In genomic region chr7:92671502-92672169, GRCh38 we compare ENCODE assay signal across 26 cellular contexts.
DNase-seq lines count a peak whose midpoint lies in the region; ATAC-seq and TF ChIP-seq lines count a peak whose summit lies in the region.
"Had no signal": no experiment of that assay in that cellular context is flagged by ENCODE, and none has a peak within 500 bp of the region (broad histone marks: within the 10 kb centered on the region; RNA-seq: fewer than 3 reads in every experiment).

No MANE protein-coding gene starts in this region.

- TF ChIP-seq CTCF in mucosa of descending colon (IDR thresholded peaks at IDR 0.05) (no peak), ascending aorta (IDR thresholded peaks at IDR 0.05) (no peak)

- H3K36me3 Mint-ChIP-seq in activated CD8-positive, alpha-beta memory T cell treated with anti-CD3 and anti-CD28 coated beads, Interleukin-2, amount 10 ng/mL, durations not matched to agents 7 days and 5 days: peaks cover 66% of the 10 kb centered on the region
- peaks cover 71% of the 10 kb centered on the region for H3K36me3 Mint-ChIP-seq in activated CD4-positive, alpha-beta memory T cell treated with anti-CD3 and anti-CD28 coated beads, Interleukin-2, amount 10 ng/mL, durations not matched to agents 7 days and 5 days (ENCODE audit: low read depth)

- intact Hi-C loops in mucosa of descending colon (cut with DNase I, micrococcal nuclease): no loop called here
- intact Hi-C loops in ascending aorta (cut with DNase I): no loop called here

- H3K27ac ChIP-seq in epithelial cell of prostate: peak overlapping the region; percentile 61
- no peak overlapping the region for H3K27ac ChIP-seq in ascending aorta
- H3K27ac ChIP-seq: BLaER1, heart left ventricle, vagina, VCaP had no signal

- H3K27ac Mint-ChIP-seq in activated CD8-positive, alpha-beta memory T cell treated with anti-CD3 and anti-CD28 coated beads, Interleukin-2, amount 10 ng/mL, durations not matched to agents 7 days and 5 days: peak overlapping the region; percentile 82
- peak overlapping the region; percentile 70 for H3K27ac Mint-ChIP-seq in activated CD4-positive, alpha-beta memory T cell treated with anti-CD3 and anti-CD28 coated beads, Interleukin-2, amount 10 ng/mL, durations not matched to agents 7 days and 5 days

- no peaks in the 10 kb centered on the region for H3K27me3 Mint-ChIP-seq in activated CD8-positive, alpha-beta memory T cell treated with anti-CD3 and anti-CD28 coated beads, Interleukin-2, amount 10 ng/mL, durations not matched to agents 7 days and 5 days
- H3K27me3 Mint-ChIP-seq in activated CD4-positive, alpha-beta memory T cell treated with anti-CD3 and anti-CD28 coated beads, Interleukin-2, amount 10 ng/mL, durations not matched to agents 7 days and 5 days: no peaks in the 10 kb centered on the region
- H3K27me3 Mint-ChIP-seq: central memory CD8-positive, alpha-beta T cell; naive thymus-derived CD4-positive, alpha-beta T cell; T-cell had no signal

- CTCF ChIA-PET in activated CD8-positive, alpha-beta memory T cell treated with anti-CD3 and anti-CD28 coated beads, Interleukin-2, amount 10 ng/mL, durations not matched to agents 7 days and 5 days (lab: Charles Lee): no interaction called here
- CTCF ChIA-PET in activated CD4-positive, alpha-beta memory T cell treated with anti-CD3 and anti-CD28 coated beads, Interleukin-2, amount 10 ng/mL, durations not matched to agents 7 days and 5 days (lab: Charles Lee): no interaction called here

- peaks cover 2% of the 10 kb centered on the region for H3K9me3 Mint-ChIP-seq in activated CD8-positive, alpha-beta memory T cell treated with anti-CD3 and anti-CD28 coated beads, Interleukin-2, amount 10 ng/mL, durations not matched to agents 7 days and 5 days (ENCODE audit: low read depth)
- peaks cover 3% of the 10 kb centered on the region for H3K9me3 Mint-ChIP-seq in activated CD4-positive, alpha-beta memory T cell treated with anti-CD3 and anti-CD28 coated beads, Interleukin-2, amount 10 ng/mL, durations not matched to agents 7 days and 5 days
- H3K9me3 Mint-ChIP-seq: central memory CD8-positive, alpha-beta T cell had no signal

- DNase-seq in activated CD8-positive, alpha-beta memory T cell treated with anti-CD3 and anti-CD28 coated beads, Interleukin-2, amount 10 ng/mL, durations not matched to agents 7 days and 5 days: peak; percentile 54
- DNase-seq in activated CD8-positive, alpha-beta memory T cell treated with anti-CD3 and anti-CD28 coated beads for 24 hours: no peak
- DNase-seq in HT1080 (ENCODE audit: low read depth) (peak; percentile 21), epithelial cell of prostate (ENCODE audit: low read depth, low spot score) (no peak), mucosa of descending colon (no peak), superior temporal gyrus (ENCODE audit: extremely low spot score) (no peak), ascending aorta (ENCODE audit: low spot score in 2 of 2) (no peak)
- no peak for DNase-seq in activated CD4-positive, alpha-beta memory T cell treated with anti-CD3 and anti-CD28 coated beads, Interleukin-2, amount 10 ng/mL, durations not matched to agents 7 days and 5 days
- DNase-seq: activated effector memory CD4-positive, alpha-beta T cell treated with Interleukin-2 at 50 U/mL for 16 hours; aorta; heart left ventricle; Karpas-422; left colon; naive thymus-derived CD4-positive, alpha-beta T cell; NCI-H1092; NCI-H2029; NCI-H345; NCI-H82; right cardiac atrium; SIG-M5; stimulated activated CD4-positive, alpha-beta T cell treated with anti-CD3 and anti-CD28 coated beads, Interleukin-12 subunit alpha, Interleukin-12 subunit beta, amount 100 ng/mL, for 4 hours; T-cell had no signal

- H3K4me3 ChIP-seq in mucosa of descending colon (no peak overlapping the region), ascending aorta (no peak overlapping the region)
- H3K4me3 ChIP-seq: BLaER1, heart left ventricle, vagina had no signal

- H3K9me3 ChIP-seq in mucosa of descending colon (no peaks in the 10 kb centered on the region), ascending aorta (no peaks in the 10 kb centered on the region)
- H3K9me3 ChIP-seq: BLaER1, heart left ventricle, vagina had no signal

- peak overlapping the region; percentile 27 for H3K4me3 Mint-ChIP-seq in activated CD8-positive, alpha-beta memory T cell treated with anti-CD3 and anti-CD28 coated beads, Interleukin-2, amount 10 ng/mL, durations not matched to agents 7 days and 5 days
- H3K4me3 Mint-ChIP-seq in activated CD4-positive, alpha-beta memory T cell treated with anti-CD3 and anti-CD28 coated beads, Interleukin-2, amount 10 ng/mL, durations not matched to agents 7 days and 5 days: peak overlapping the region; percentile 2
- H3K4me3 Mint-ChIP-seq: central memory CD8-positive, alpha-beta T cell; T-cell had no signal

- H3K4me1 ChIP-seq in mucosa of descending colon (ENCODE audit: low read depth) (no peaks in the 10 kb centered on the region), ascending aorta (peaks cover 0 to 5% of the 10 kb centered on the region in 2 donors)

- no peaks in the 10 kb centered on the region for H3K27me3 ChIP-seq in ascending aorta
- H3K27me3 ChIP-seq: BLaER1, heart left ventricle, vagina had no signal

- peaks cover 65% of the 10 kb centered on the region for H3K4me1 Mint-ChIP-seq in activated CD8-positive, alpha-beta memory T cell treated with anti-CD3 and anti-CD28 coated beads, Interleukin-2, amount 10 ng/mL, durations not matched to agents 7 days and 5 days
- peaks cover 61% of the 10 kb centered on the region for H3K4me1 Mint-ChIP-seq in activated CD4-positive, alpha-beta memory T cell treated with anti-CD3 and anti-CD28 coated beads, Interleukin-2, amount 10 ng/mL, durations not matched to agents 7 days and 5 days

- peak; percentile 67 for ATAC-seq in activated CD8-positive, alpha-beta memory T cell treated with anti-CD3 and anti-CD28 coated beads, Interleukin-2, amount 10 ng/mL, durations not matched to agents 7 days and 5 days
- no peak for ATAC-seq in mucosa of descending colon
- ATAC-seq: heart left ventricle; left colon; naive thymus-derived CD4-positive, alpha-beta T cell; right cardiac atrium; T-cell had no signal

- POLR2A ChIA-PET in activated CD4-positive, alpha-beta memory T cell treated with anti-CD3 and anti-CD28 coated beads, Interleukin-2, amount 10 ng/mL, durations not matched to agents 7 days and 5 days (lab: Charles Lee): interaction anchor here (1.4 kb wide), 1 partner anchor 9 kb away, joined by 3 read pairs; no protein-coding TSS in a partner anchor

- H3K36me3 ChIP-seq in mucosa of descending colon (ENCODE audit: low read depth) (no peaks in the 10 kb centered on the region), ascending aorta (peaks cover 0 to 4% of the 10 kb centered on the region in 2 donors)
- H3K36me3 ChIP-seq: vagina had no signal

Comparison
In these comparisons a context has a peak if more than half of its experiments do, and no peak if none do; other contexts are left out.
1. DNase-seq: peak in activated CD8-positive, alpha-beta memory T cell treated with anti-CD3 and anti-CD28 coated beads, Interleukin-2, amount 10 ng/mL, durations not matched to agents 7 days and 5 days (single experiment) and HT1080 (single experiment); none in activated CD8-positive, alpha-beta memory T cell treated with anti-CD3 and anti-CD28 coated beads for 24 hours (single experiment), activated CD4-positive, alpha-beta memory T cell treated with anti-CD3 and anti-CD28 coated beads, Interleukin-2, amount 10 ng/mL, durations not matched to agents 7 days and 5 days (single experiment), epithelial cell of prostate (single experiment), mucosa of descending colon (0 of 3), superior temporal gyrus (single experiment) and ascending aorta (0 of 2).